Comparison of ENCODE assay signal across 26 cellular contexts in genomic region chr21:46135782-46136181, GRCh38. TPM values are rescaled to one million over a fixed set of nuclear protein-coding genes. Genes with fewer than 3 reads are reported as not detected.
DNase-seq lines count a peak whose midpoint lies in the region; ATAC-seq and TF ChIP-seq lines count a peak whose summit lies in the region.
"Had no signal": no experiment of that assay in that cellular context is flagged by ENCODE, and none has a peak within 500 bp of the region (broad histone marks: within the 10 kb centered on the region; RNA-seq: fewer than 3 reads in every experiment).

No MANE protein-coding gene starts in this region.

- H3K27ac ChIP-seq in AG04450 (ENCODE audit: low read depth, low read length) = no peak overlapping the region
- H3K27ac ChIP-seq in osteoblast (ENCODE audit: low read depth, low read length) = no peak overlapping the region
- H3K27ac ChIP-seq: PC-9, SJSA1 had no signal

- TF ChIP-seq CTCF in AG04450 (IDR thresholded peaks at IDR 0.05; ENCODE audit: low read depth, low read length) (peak; percentile 20; the same call in 1 of the 2 replicates), endothelial cell (IDR thresholded peaks at IDR 0.05; ENCODE audit: unreplicated experiment) (no peak), osteoblast (IDR thresholded peaks at IDR 0.05; ENCODE audit: extremely low read depth, low read depth, low read length) (peak; percentile 8)

- peaks cover 5% of the 10 kb centered on the region for H3K27me3 ChIP-seq in AG04450 (ENCODE audit: control insufficient read depth, insufficient read depth, low read length)
- H3K27me3 ChIP-seq in osteoblast (ENCODE audit: insufficient read depth, low read length) = peaks cover 7% of the 10 kb centered on the region

- H3K4me3 ChIP-seq in AG04450 (ENCODE audit: low read depth, low read length) = no peak overlapping the region
- H3K4me3 ChIP-seq in osteoblast (ENCODE audit: insufficient read depth, low read length) = no peak overlapping the region
- H3K4me3 ChIP-seq: GM23338, PC-9, SJSA1 had no signal

- H3K27ac Mint-ChIP-seq in endothelial cell (ENCODE audit: unreplicated experiment) = peak overlapping the region; percentile 62
- H3K27ac Mint-ChIP-seq: CD4-positive, alpha-beta memory T cell; GM23338; H9; HFFc6 had no signal

- no peaks in the 10 kb centered on the region for H3K9me3 Mint-ChIP-seq in endothelial cell (ENCODE audit: unreplicated experiment)
- H3K9me3 Mint-ChIP-seq: CD4-positive, alpha-beta memory T cell; GM23338; H9 had no signal

- H4K20me1 ChIP-seq in osteoblast (ENCODE audit: insufficient read depth, low read length) = peaks cover 13% of the 10 kb centered on the region

- H3K79me2 ChIP-seq in osteoblast (ENCODE audit: insufficient read depth, low read length) = no peaks in the 10 kb centered on the region

- no peaks in the 10 kb centered on the region for H3K4me1 ChIP-seq in osteoblast (ENCODE audit: insufficient read depth, low read length)
- H3K4me1 ChIP-seq: SJSA1 had no signal

- H3K9me3 ChIP-seq in AG04450 (ENCODE audit: control insufficient read depth, insufficient read depth, low read length) = peaks cover 25% of the 10 kb centered on the region; the same call in 1 of the 2 replicates
- H3K9me3 ChIP-seq in osteoblast (ENCODE audit: low read depth, low read length) = no peaks in the 10 kb centered on the region
- H3K9me3 ChIP-seq: SJSA1 had no signal

- H3K36me3 Mint-ChIP-seq in endothelial cell (ENCODE audit: low read depth, unreplicated experiment) = no peaks in the 10 kb centered on the region
- H3K36me3 Mint-ChIP-seq: CD4-positive, alpha-beta memory T cell had no signal

- ATAC-seq in HG03432 (IDR thresholded peaks at IDR 0.05; ENCODE audit: unreplicated experiment) (no peak), left lobe of liver (no peak)
- ATAC-seq: GM23338, Right ventricle myocardium inferior had no signal

- peaks cover 10% of the 10 kb centered on the region for H3K36me3 ChIP-seq in osteoblast (ENCODE audit: insufficient read depth, low read length)

- H3K4me2 ChIP-seq in osteoblast (ENCODE audit: insufficient read depth, low read length) = no peak overlapping the region
- H3K4me2 ChIP-seq: GM23338, PC-9 had no signal

- H3K4me3 Mint-ChIP-seq in endothelial cell (ENCODE audit: unreplicated experiment) = no peak overlapping the region
- H3K4me3 Mint-ChIP-seq: CD4-positive, alpha-beta memory T cell; GM23338; H9; HFFc6 had no signal

- no peaks in the 10 kb centered on the region for H3K4me1 Mint-ChIP-seq in endothelial cell (ENCODE audit: unreplicated experiment)
- H3K4me1 Mint-ChIP-seq: CD4-positive, alpha-beta memory T cell had no signal

- POLR2A ChIA-PET in AG04450 (lab: Yijun Ruan, JAX) = no interaction called here

- CTCF ChIA-PET in AG04450 (lab: Charles Lee) = no interaction called here

- no peak overlapping the region for H2AFZ ChIP-seq in osteoblast (ENCODE audit: low read length)
- H2AFZ ChIP-seq: GM23338, PC-9 had no signal

- DNase-seq in AG04450 (ENCODE audit: low read depth, low spot score) (no peak), amniotic epithelial cell (ENCODE audit: low read depth) (peak; percentile 23), endothelial cell (ENCODE audit: low spot score) (no peak), osteoblast (ENCODE audit: insufficient read length, low spot score, missing footprints) (peak; percentile 94), left lobe of liver (ENCODE audit: low spot score) (no peak), globus pallidus (ENCODE audit: low spot score) (no peak)
- DNase-seq: 8988T; AML-193; C1 segment of cervical spinal cord; COR-L47; DMS53; H9; HFFc6; KG1; MM.1S; NCI-H2029; NCI-H446; NCI-H524 treated with DMSO at 0.1 percent for 48 hours; NCI-H82; NK-92 treated with Interleukin-12 subunit alpha and Interleukin-12 subunit beta, amount 100 ng/mL, for 24 hours; PC-9 had no signal

- peaks cover 4% of the 10 kb centered on the region for H3K27me3 Mint-ChIP-seq in endothelial cell (ENCODE audit: unreplicated experiment)

RNA-seq across cellular contexts. Expression of gene FTCD, which starts 19.6 kb away (rescaled TPM):
- not detected in 2 replicates for polyA plus RNA-seq in AG04450 (2011; rRNA removed)
- polyA minus RNA-seq in AG04450 (2011; rRNA and poly(A)+ RNA removed) = not detected in 2 replicates
- total RNA-seq in endothelial cell (ENCODE audit: unreplicated experiment) (1.5 TPM), osteoblast (0.29 and 0.36 TPM in 2 replicates), left lobe of liver (668 TPM)
- total RNA-seq: SJSA1 had no signal
- polyA plus RNA-seq: CD4-positive, alpha-beta memory T cell had no signal

RNA-seq across cellular contexts. Expression of gene COL6A2, which starts 37.9 kb away (rescaled TPM):
- polyA plus RNA-seq in AG04450 (2011; rRNA removed) = 454 and 676 TPM in 2 replicates
- polyA minus RNA-seq in AG04450 (2011; rRNA and poly(A)+ RNA removed) = 266 and 343 TPM in 2 replicates
- 378 TPM for total RNA-seq in endothelial cell (ENCODE audit: unreplicated experiment)
- total RNA-seq in osteoblast = 1,184 and 1,265 TPM in 2 replicates
- 34.9 TPM for total RNA-seq in left lobe of liver

RNA-seq across cellular contexts. Expression of gene SPATC1L, which starts 48.5 kb away (rescaled TPM):
- 1.6 and 2.9 TPM in 2 replicates for polyA plus RNA-seq in AG04450 (2011; rRNA removed)
- 1.8 and 2.3 TPM in 2 replicates for polyA minus RNA-seq in AG04450 (2011; rRNA and poly(A)+ RNA removed)
- total RNA-seq in endothelial cell (ENCODE audit: unreplicated experiment) = 25.3 TPM
- 3.2 and 6.9 TPM in 2 replicates for total RNA-seq in osteoblast
- total RNA-seq in left lobe of liver = 0.40 TPM

Comparison
In these comparisons a context has a peak if more than half of its experiments do, and no peak if none do; other contexts are left out.
1. DNase-seq: peak in amniotic epithelial cell (single experiment) and osteoblast (single experiment); none in AG04450 (single experiment), endothelial cell (single experiment), left lobe of liver (single experiment) and globus pallidus (single experiment).
2. RNA of gene FTCD, which starts 19.6 kb away (total RNA-seq): 668 TPM in left lobe of liver (single experiment); 1.5 TPM in endothelial cell (single experiment) and 0.29 to 0.36 TPM in osteoblast; every median in the first group is over 100 times any median in the second.
3. RNA of gene COL6A2, which starts 37.9 kb away (total RNA-seq): 1,184 to 1,265 TPM in osteoblast and 378 TPM in endothelial cell (single experiment); 34.9 TPM in left lobe of liver (single experiment); every median in the first group is over 10 times any median in the second.